Comparison of ENCODE assay signal across 9 cellular contexts in the genomic region with DNA sequence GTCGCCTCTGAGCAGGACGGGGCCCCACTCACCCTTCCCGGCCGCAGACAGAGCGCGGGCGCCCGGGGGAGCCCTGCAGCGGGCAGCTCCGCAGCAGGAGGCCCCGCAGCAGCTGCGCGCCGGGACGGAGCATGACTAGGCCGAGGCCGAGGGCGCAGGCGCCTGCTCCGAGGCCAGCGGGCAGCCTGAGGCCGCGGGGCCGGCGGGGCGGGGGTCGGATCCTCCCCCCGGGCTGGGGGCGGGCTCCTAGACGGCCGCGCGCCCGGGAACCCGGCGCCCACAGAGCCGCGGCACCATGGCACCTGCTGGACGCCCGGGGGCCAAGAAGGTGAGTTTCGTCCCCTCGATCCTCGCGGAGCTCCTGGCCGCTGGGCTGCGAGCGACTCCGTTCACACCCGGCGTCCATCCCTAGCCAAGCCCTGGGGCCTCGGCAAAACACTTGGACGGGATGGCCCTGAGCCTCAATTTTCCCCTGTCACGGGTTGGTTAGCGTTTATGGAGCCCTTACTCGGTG. TPM values are rescaled to one million over a fixed set of nuclear protein-coding genes. Genes with fewer than 3 reads are reported as not detected.
DNase-seq lines count a peak whose midpoint lies in the region; ATAC-seq and TF ChIP-seq lines count a peak whose summit lies in the region.
"Had no signal": no experiment of that assay in that cellular context is flagged by ENCODE, and none has a peak within 500 bp of the region (broad histone marks: within the 10 kb centered on the region; RNA-seq: fewer than 3 reads in every experiment).

A gene with protein sequence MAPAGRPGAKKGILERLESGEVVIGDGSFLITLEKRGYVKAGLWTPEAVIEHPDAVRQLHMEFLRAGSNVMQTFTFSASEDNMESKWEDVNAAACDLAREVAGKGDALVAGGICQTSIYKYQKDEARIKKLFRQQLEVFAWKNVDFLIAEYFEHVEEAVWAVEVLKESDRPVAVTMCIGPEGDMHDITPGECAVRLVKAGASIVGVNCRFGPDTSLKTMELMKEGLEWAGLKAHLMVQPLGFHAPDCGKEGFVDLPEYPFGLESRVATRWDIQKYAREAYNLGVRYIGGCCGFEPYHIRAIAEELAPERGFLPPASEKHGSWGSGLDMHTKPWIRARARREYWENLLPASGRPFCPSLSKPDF (plus strand): TSS at position 280 of the 514 bp plus-strand sequence. CDS start 16 bp downstream, at position 296.
TSS of gene DMGDH (minus strand) at position 187 of the 514 bp plus-strand sequence. CDS start at position 133, 54 bp downstream.

- H3K9me3 ChIP-seq in MG63 (no peaks in the 10 kb centered on the region), duodenal mucosa (ENCODE audit: control insufficient read depth in 1 of 2, low read length in 2 of 2) (no peaks in the 10 kb centered on the region), liver (ENCODE audit: control insufficient read depth in 4 of 4, low read length in 3 of 4) (no peaks in the 10 kb centered on the region), testis (no peaks in the 10 kb centered on the region)

- TF ChIP-seq RAD21 in liver (IDR thresholded peaks at IDR 0.05), result no peak

- H3K4me1 ChIP-seq in duodenal mucosa (ENCODE audit: control insufficient read depth in 1 of 2, insufficient read depth in 2 of 2, low read length in 2 of 2) (no peaks in the 10 kb centered on the region), liver (ENCODE audit: control insufficient read depth in 4 of 4, insufficient read depth in 4 of 4, low read length in 3 of 4) (peaks cover 2 to 36% (median 19%) of the 10 kb centered on the region in 4 donors), testis (no peaks in the 10 kb centered on the region)

- no peak for TF ChIP-seq POLR2A in testis (IDR thresholded peaks at IDR 0.05)

- TF ChIP-seq CTCF in liver (IDR thresholded peaks at IDR 0.05; ENCODE audit: low read depth, low read length, missing input control) (no peak), testis (IDR thresholded peaks at IDR 0.05) (no peak)

- DNase-seq in MG63, result peak; percentile 41
- peak; percentile 45 for DNase-seq in testis
- no peak for DNase-seq in activated naive CD4-positive, alpha-beta T cell treated with Interleukin-2 at 50 U/mL for 16 hours
- no peak for DNase-seq in GM19238 (ENCODE audit: insufficient read length, low spot score)
- DNase-seq in NCI-H1092 (lab: John Stamatoyannopoulos, UW), result no peak
- DNase-seq: stimulated activated CD4-positive, alpha-beta T cell treated with anti-CD3 and anti-CD28 coated beads, Interleukin-12 subunit alpha, Interleukin-12 subunit beta, amount 100 ng/mL, for 4 hours had no signal

- no peak for ATAC-seq in GM19395 (IDR thresholded peaks at IDR 0.05; ENCODE audit: unreplicated experiment)

- H3K4me3 ChIP-seq in MG63, result no peak within 1 kb of the TSS
- H3K4me3 ChIP-seq in duodenal mucosa (ENCODE audit: low read depth in 1 of 2, low read length in 2 of 2), result peak within 1 kb of the TSS; percentile 41 to 44
- peak within 1 kb of the TSS; percentile 73 to 81 (median 76) for H3K4me3 ChIP-seq in liver (ENCODE audit: low read depth in 1 of 3, low read length in 3 of 3)
- peak within 1 kb of the TSS; percentile 58 to 67 for H3K4me3 ChIP-seq in testis

- H3K27ac ChIP-seq in duodenal mucosa (ENCODE audit: low read depth, low read length) (peak within 1 kb of the TSS; percentile 42), liver (ENCODE audit: low read depth in 1 of 2, low read length in 2 of 2) (peak within 1 kb of the TSS; percentile 98 to 99), testis (peak within 1 kb of the TSS; percentile 68 to 75)

- H3K9ac ChIP-seq in duodenal mucosa (ENCODE audit: low read depth in 1 of 2, low read length in 2 of 2) (no peak within 1 kb of the TSS), liver (ENCODE audit: low read depth in 1 of 2, low read length in 2 of 2) (peak within 1 kb of the TSS; percentile 94 to 100)

- 7% methylated on average over 55 of the region's 55 CpGs for WGBS in liver
- 0 to 8% methylated on average over 17 to 52 of the region's 55 CpGs for WGBS in testis, 2 donors

- intact Hi-C loops in testis (cut with DNase I; ENCODE audit: low total_unique reads), result no loop called here

- H3K36me3 ChIP-seq in MG63 (no peaks in the 10 kb centered on the region), duodenal mucosa (ENCODE audit: control insufficient read depth in 1 of 2, insufficient read depth in 2 of 2, low read length in 2 of 2) (no peaks in the 10 kb centered on the region), liver (ENCODE audit: control insufficient read depth in 4 of 4, insufficient read depth in 3 of 4, low read depth in 1 of 4, low read length in 3 of 4) (no peaks in the 10 kb centered on the region), testis (ENCODE audit: low read depth, missing control alignments) (no peaks in the 10 kb centered on the region)

- H3K27me3 ChIP-seq in MG63, result no peaks in the 10 kb centered on the region
- H3K27me3 ChIP-seq in duodenal mucosa (ENCODE audit: control insufficient read depth in 1 of 2, insufficient read depth in 2 of 2, low read length in 2 of 2), result peaks cover 5 to 7% of the 10 kb centered on the region in 2 donors
- no peaks in the 10 kb centered on the region for H3K27me3 ChIP-seq in liver (ENCODE audit: control insufficient read depth in 4 of 4, insufficient read depth in 4 of 4, low read length in 3 of 4)
- no peaks in the 10 kb centered on the region for H3K27me3 ChIP-seq in testis

TF ChIP-seq in liver, 16 proteins besides CTCF, POLR2A, EP300 and RAD21:
- no peak for TF ChIP-seq MAX (IDR thresholded peaks at IDR 0.05)
- no peak for TF ChIP-seq FOXA2 (IDR thresholded peaks at IDR 0.05)
- no peak for TF ChIP-seq SP1 (IDR thresholded peaks at IDR 0.05)
- TF ChIP-seq JUND (IDR thresholded peaks at IDR 0.05), result no peak
- TF ChIP-seq, protein P1, sequence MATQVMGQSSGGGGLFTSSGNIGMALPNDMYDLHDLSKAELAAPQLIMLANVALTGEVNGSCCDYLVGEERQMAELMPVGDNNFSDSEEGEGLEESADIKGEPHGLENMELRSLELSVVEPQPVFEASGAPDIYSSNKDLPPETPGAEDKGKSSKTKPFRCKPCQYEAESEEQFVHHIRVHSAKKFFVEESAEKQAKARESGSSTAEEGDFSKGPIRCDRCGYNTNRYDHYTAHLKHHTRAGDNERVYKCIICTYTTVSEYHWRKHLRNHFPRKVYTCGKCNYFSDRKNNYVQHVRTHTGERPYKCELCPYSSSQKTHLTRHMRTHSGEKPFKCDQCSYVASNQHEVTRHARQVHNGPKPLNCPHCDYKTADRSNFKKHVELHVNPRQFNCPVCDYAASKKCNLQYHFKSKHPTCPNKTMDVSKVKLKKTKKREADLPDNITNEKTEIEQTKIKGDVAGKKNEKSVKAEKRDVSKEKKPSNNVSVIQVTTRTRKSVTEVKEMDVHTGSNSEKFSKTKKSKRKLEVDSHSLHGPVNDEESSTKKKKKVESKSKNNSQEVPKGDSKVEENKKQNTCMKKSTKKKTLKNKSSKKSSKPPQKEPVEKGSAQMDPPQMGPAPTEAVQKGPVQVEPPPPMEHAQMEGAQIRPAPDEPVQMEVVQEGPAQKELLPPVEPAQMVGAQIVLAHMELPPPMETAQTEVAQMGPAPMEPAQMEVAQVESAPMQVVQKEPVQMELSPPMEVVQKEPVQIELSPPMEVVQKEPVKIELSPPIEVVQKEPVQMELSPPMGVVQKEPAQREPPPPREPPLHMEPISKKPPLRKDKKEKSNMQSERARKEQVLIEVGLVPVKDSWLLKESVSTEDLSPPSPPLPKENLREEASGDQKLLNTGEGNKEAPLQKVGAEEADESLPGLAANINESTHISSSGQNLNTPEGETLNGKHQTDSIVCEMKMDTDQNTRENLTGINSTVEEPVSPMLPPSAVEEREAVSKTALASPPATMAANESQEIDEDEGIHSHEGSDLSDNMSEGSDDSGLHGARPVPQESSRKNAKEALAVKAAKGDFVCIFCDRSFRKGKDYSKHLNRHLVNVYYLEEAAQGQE (IDR thresholded peaks at IDR 0.05), result peak; percentile 18
- no peak for TF ChIP-seq FOXA1 (IDR thresholded peaks at IDR 0.05)
- no peak for TF ChIP-seq ATF3 (IDR thresholded peaks at IDR 0.05)
- TF ChIP-seq GABPA (IDR thresholded peaks at IDR 0.05 in 1 of 2, conservative IDR thresholded peaks at IDR 0.05 in 1 of 2), result no peak

RNA-seq across cellular contexts. Expression of the first gene that starts in this region (rescaled TPM):
- 0.79 and 1.5 TPM in 2 replicates for total RNA-seq in MG63 (2014; rRNA removed; shearing (Covaris generic); ENCODE audit: low replicate concordance)
- total RNA-seq in liver (100 to 1,000 TPM in 1 of 2 donors, 10 to 100 TPM in 1; 62.3 to 374 TPM), testis (10 to 100 TPM; 10.1 to 12.0 TPM)
- polyA plus RNA-seq in liver (100 to 1,000 TPM; 216 to 326 TPM), testis (ENCODE audit: insufficient read depth, low read depth, low replicate concordance) (10.1 TPM)

RNA-seq across cellular contexts. Expression of gene DMGDH, which starts in this region (rescaled TPM):
- not detected in 2 replicates for total RNA-seq in MG63 (2014; rRNA removed; shearing (Covaris generic); ENCODE audit: low replicate concordance)
- total RNA-seq in liver (100 to 1,000 TPM in 1 of 2 donors, 10 to 100 TPM in 1; 28.9 to 130 TPM), testis (10 to 100 TPM in 1 of 2 donors, 1 to 10 TPM in 1; 3.8 to 18.0 TPM)
- polyA plus RNA-seq in liver (10 to 100 TPM; 39.4 to 57.6 TPM), testis (ENCODE audit: insufficient read depth, low read depth, low replicate concordance) (6.8 TPM)

Comparison
In these comparisons a context has a peak if more than half of its experiments do, and no peak if none do; other contexts are left out.
1. RNA of the first gene that starts in this region (total RNA-seq): 62.3 to 374 TPM in liver; 10.1 to 12.0 TPM in testis and 0.79 to 1.5 TPM in MG63; every median in the first group is over 4 times any median in the second.
2. RNA of the first gene that starts in this region (polyA plus RNA-seq): 216 to 326 TPM in liver; 10.1 TPM in testis (single experiment); every median in the first group is over 10 times any median in the second.
3. DNase-seq: peak in MG63 (single experiment) and testis (single experiment); none in activated naive CD4-positive, alpha-beta T cell treated with Interleukin-2 at 50 U/mL for 16 hours (single experiment), GM19238 (single experiment) and NCI-H1092 (single experiment).
4. H3K27ac ChIP-seq: peak in every context shown above with its lines; median percentile 98 in liver; 72 in testis; 42 in duodenal mucosa.
5. H3K9ac ChIP-seq: peak in liver (2 of 2); none in duodenal mucosa (0 of 2).